Comparison of ENCODE assay signal across 8 cellular contexts in the genomic region with DNA sequence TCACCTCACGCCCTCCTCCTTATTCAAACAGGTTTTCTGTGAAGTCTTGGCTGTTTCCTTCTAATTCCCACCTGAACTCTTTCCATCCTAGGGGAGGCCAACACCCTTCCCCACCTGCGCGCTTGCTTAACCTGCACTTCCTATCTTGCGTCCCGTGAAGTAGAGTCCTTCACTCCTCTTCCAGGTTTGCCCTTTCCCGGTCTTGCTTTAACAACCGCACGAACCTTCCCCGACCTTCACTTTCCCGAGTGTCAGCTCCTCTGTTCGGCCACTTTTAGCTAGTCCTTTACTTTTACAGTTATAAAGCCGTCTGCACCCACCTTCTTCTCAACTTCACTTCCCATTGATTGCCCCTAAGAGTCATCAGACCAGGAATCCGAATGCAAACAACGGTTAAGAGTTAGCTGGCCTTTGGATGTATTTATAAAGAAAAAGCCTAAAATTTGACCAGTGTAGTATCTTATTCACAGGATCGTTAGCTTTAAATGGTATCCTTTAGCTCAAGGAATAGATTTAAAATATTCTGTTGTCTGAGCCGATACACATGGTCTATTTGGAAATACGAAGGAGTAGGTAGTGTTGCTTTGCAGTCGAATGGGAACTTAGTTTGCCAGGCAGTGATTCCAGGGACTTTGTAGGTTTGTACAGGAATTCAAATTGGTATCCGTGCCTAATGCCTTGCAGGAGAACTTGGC. TPM values are rescaled to one million over a fixed set of nuclear protein-coding genes. Genes with fewer than 3 reads are reported as not detected.
DNase-seq lines count a peak whose midpoint lies in the region; ATAC-seq and TF ChIP-seq lines count a peak whose summit lies in the region.

No MANE protein-coding gene starts in this region.

- TF ChIP-seq CTCF in vagina (IDR thresholded peaks at IDR 0.05): no peak

- H3K79me2 ChIP-seq in mesendoderm (ENCODE audit: control insufficient read depth, insufficient read depth, low read length): peaks cover 11% of the 10 kb centered on the region

- H3K4me3 Mint-ChIP-seq in activated CD4-positive, alpha-beta T cell treated with anti-CD3 and anti-CD28 coated beads for 36 hours: peak overlapping the region; percentile 92
- H3K4me3 Mint-ChIP-seq in central memory CD8-positive, alpha-beta T cell: peak overlapping the region; percentile 97

- peak overlapping the region; percentile 93 for H3K56ac ChIP-seq in mesendoderm (ENCODE audit: low read length)

- CTCF ChIA-PET in activated CD4-positive, alpha-beta T cell treated with anti-CD3 and anti-CD28 coated beads for 36 hours (lab: Charles Lee): interaction anchor here (0.5 to 1.8 kb wide), 10 partner anchors 25 to 497 kb away, joined by 3 to 8 read pairs (median 3); partner anchors contain the start of genes DTL and INTS7

- H3K79me1 ChIP-seq in mesendoderm (ENCODE audit: low read length): peaks cover 5% of the 10 kb centered on the region

- H3K27ac Mint-ChIP-seq in activated CD4-positive, alpha-beta T cell treated with anti-CD3 and anti-CD28 coated beads for 36 hours: peak overlapping the region; percentile 95
- peak overlapping the region; percentile 98 for H3K27ac Mint-ChIP-seq in central memory CD8-positive, alpha-beta T cell (ENCODE audit: low read depth)

- H3K27me3 Mint-ChIP-seq in activated CD4-positive, alpha-beta T cell treated with anti-CD3 and anti-CD28 coated beads for 36 hours: no peaks in the 10 kb centered on the region
- no peaks in the 10 kb centered on the region for H3K27me3 Mint-ChIP-seq in central memory CD8-positive, alpha-beta T cell

- H2BK5ac ChIP-seq in mesendoderm (ENCODE audit: low read length): no peak overlapping the region

- intact Hi-C loops in activated CD4-positive, alpha-beta T cell treated with anti-CD3 and anti-CD28 coated beads for 36 hours (cut with DNase I, micrococcal nuclease): loop anchor here (2.0 to 5.0 kb wide), 2 partner anchors 82 to 214 kb away; no protein-coding TSS in a partner anchor
- intact Hi-C loops in vagina (cut with DNase I): loop anchor here (5.0 to 10.0 kb wide), 2 partner anchors 166 to 212 kb away; no protein-coding TSS in a partner anchor

- H2BK15ac ChIP-seq in mesendoderm (replicated peaks; ENCODE audit: low read depth): no peak overlapping the region

- H3K4ac ChIP-seq in mesendoderm (ENCODE audit: low read depth, low read length): no peak overlapping the region

- peak overlapping the region; percentile 22 for H3K18ac ChIP-seq in mesendoderm (ENCODE audit: low read length)

- H2BK120ac ChIP-seq in mesendoderm (ENCODE audit: low read depth, low read length): no peak overlapping the region

- POLR2A ChIA-PET in activated CD4-positive, alpha-beta T cell treated with anti-CD3 and anti-CD28 coated beads for 36 hours (lab: Charles Lee): interaction anchor here (1.3 kb wide), 1 partner anchor 251 kb away, joined by 5 read pairs; the partner anchor contains the start of genes DTL and INTS7

- H3K27ac ChIP-seq in mesendoderm (ENCODE audit: low read depth, low read length): peak overlapping the region; percentile 56
- peak overlapping the region; percentile 98 for H3K27ac ChIP-seq in vagina

- H2AK5ac ChIP-seq in mesendoderm (ENCODE audit: low read length): no peak overlapping the region

- no peak for ATAC-seq in activated CD4-positive, alpha-beta T cell treated with anti-CD3 and anti-CD28 coated beads for 36 hours
- ATAC-seq in central memory CD8-positive, alpha-beta T cell (replicated peaks; ENCODE audit: extremely low read depth, poor library complexity, severe bottlenecking): no peak
- no peak for ATAC-seq in GM21786 (IDR thresholded peaks at IDR 0.05; ENCODE audit: unreplicated experiment)

- no peak overlapping the region for H4K8ac ChIP-seq in mesendoderm (ENCODE audit: low read depth, low read length)

- peaks cover 47% of the 10 kb centered on the region for H3K4me1 Mint-ChIP-seq in activated CD4-positive, alpha-beta T cell treated with anti-CD3 and anti-CD28 coated beads for 36 hours
- H3K4me1 Mint-ChIP-seq in central memory CD8-positive, alpha-beta T cell: peaks cover 53% of the 10 kb centered on the region

- H3K4me1 ChIP-seq in mesendoderm (ENCODE audit: control insufficient read depth, low read depth, low read length) (peaks cover 4% of the 10 kb centered on the region), vagina (peaks cover 45% of the 10 kb centered on the region)

- H4K5ac ChIP-seq in mesendoderm (ENCODE audit: low read length): no peak overlapping the region

- H3K36me3 ChIP-seq in mesendoderm (ENCODE audit: control insufficient read depth, insufficient read depth, low read length) (no peaks in the 10 kb centered on the region), vagina (no peaks in the 10 kb centered on the region)

- TF ChIP-seq POLR2A in vagina (IDR thresholded peaks at IDR 0.05): no peak

- H3K27me3 ChIP-seq in mesendoderm (ENCODE audit: insufficient read depth, low read length, poor library complexity) (no peaks in the 10 kb centered on the region), vagina (no peaks in the 10 kb centered on the region)

- no peaks in the 10 kb centered on the region for H3K9me3 ChIP-seq in vagina

- H3K4me3 ChIP-seq in mesendoderm (ENCODE audit: low read length): peak overlapping the region; percentile 88
- H3K4me3 ChIP-seq in vagina: peak overlapping the region; percentile 73 to 92

- DNase-seq in activated CD4-positive, alpha-beta T cell treated with anti-CD3 and anti-CD28 coated beads for 36 hours: no peak
- no peak for DNase-seq in activated CD4-positive, alpha-beta T cell treated with anti-CD3 and anti-CD28 coated beads, Interleukin-2, amount 50 U/mL, for 4 hours
- peak; percentile 38 for DNase-seq in NCI-H82 (lab: John Stamatoyannopoulos, UW)
- peak in 1 of 2 donors; percentile 18 for DNase-seq in central memory CD8-positive, alpha-beta T cell (ENCODE audit: low spot score in 2 of 2)
- DNase-seq in mesendoderm: no peak
- DNase-seq in vagina (ENCODE audit: extremely low spot score in 2 of 2): no peak
- no peak for DNase-seq in NCI-H146 treated with DMSO at 0.1 percent for 48 hours (lab: John Stamatoyannopoulos, UW; ENCODE audit: unreplicated experiment)

- H3K36me3 Mint-ChIP-seq in activated CD4-positive, alpha-beta T cell treated with anti-CD3 and anti-CD28 coated beads for 36 hours (ENCODE audit: low read depth): peaks cover 7% of the 10 kb centered on the region
- H3K36me3 Mint-ChIP-seq in central memory CD8-positive, alpha-beta T cell (ENCODE audit: insufficient read depth): peaks cover 25% of the 10 kb centered on the region

- peak overlapping the region; percentile 92 for H3K4me2 ChIP-seq in mesendoderm (ENCODE audit: low read length)

- no peak overlapping the region for H3K23ac ChIP-seq in mesendoderm (ENCODE audit: low read length)

- H3K9ac ChIP-seq in mesendoderm (ENCODE audit: low read length): peak overlapping the region; percentile 91

- H3K9me3 Mint-ChIP-seq in activated CD4-positive, alpha-beta T cell treated with anti-CD3 and anti-CD28 coated beads for 36 hours (ENCODE audit: low read depth): no peaks in the 10 kb centered on the region
- no peaks in the 10 kb centered on the region for H3K9me3 Mint-ChIP-seq in central memory CD8-positive, alpha-beta T cell

- WGBS in mesendoderm (ENCODE audit: extremely low coverage, insufficient coverage, low lambda C conversion rate): no CpG with 5 or more reads among the region's 19 CpGs

RNA-seq across cellular contexts. Expression of gene PPP2R5A, which starts 1.4 kb away (rescaled TPM):
- total RNA-seq in activated CD4-positive, alpha-beta T cell treated with anti-CD3 and anti-CD28 coated beads for 36 hours: 10 to 100 TPM; 32.3 to 36.1 TPM
- 23.7 TPM for polyA plus RNA-seq in mesendoderm (2013, experiment 1 of 2)
- polyA plus RNA-seq in mesendoderm (2013, experiment 2 of 2): 23.2 TPM
- 33.9 TPM for total RNA-seq in vagina
